26 cellular contexts compared by ENCODE assay signal in the genomic region with DNA sequence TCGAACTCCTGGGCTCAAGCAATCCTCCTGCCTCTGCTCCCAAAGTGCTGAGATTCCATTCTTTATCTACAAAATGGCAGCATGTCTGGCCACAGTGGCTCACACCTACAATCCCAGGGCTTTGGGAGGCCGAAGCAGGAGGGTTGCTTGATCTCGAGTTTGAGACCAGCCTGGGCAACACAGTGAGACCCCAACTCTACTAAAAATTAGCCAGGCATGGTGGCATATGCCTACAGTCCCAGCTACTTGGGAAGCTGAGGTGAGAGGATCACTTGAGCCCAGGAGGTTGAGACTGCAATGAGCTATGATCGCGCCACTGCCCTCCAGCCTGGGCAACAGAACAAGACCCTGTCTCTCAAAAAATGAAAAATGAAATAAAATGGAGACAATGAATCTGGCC. TPM values are rescaled to one million over a fixed set of nuclear protein-coding genes. Genes with fewer than 3 reads are reported as not detected.
DNase-seq lines count a peak whose midpoint lies in the region; ATAC-seq and TF ChIP-seq lines count a peak whose summit lies in the region.
"Had no signal": no experiment of that assay in that cellular context is flagged by ENCODE, and none has a peak within 500 bp of the region (broad histone marks: within the 10 kb centered on the region; RNA-seq: fewer than 3 reads in every experiment).

No MANE protein-coding gene starts in this region.

- no peak overlapping the region for H3K9ac ChIP-seq in mammary epithelial cell (ENCODE audit: insufficient read depth, low read length)

- H3K9me3 ChIP-seq in breast epithelium (no peaks in the 10 kb centered on the region), mammary epithelial cell (replicated peaks; ENCODE audit: insufficient read depth, low read length) (no peaks in the 10 kb centered on the region), sigmoid colon (no peaks in the 10 kb centered on the region)
- H3K9me3 ChIP-seq: MG63, spleen had no signal

- in situ Hi-C loops in mammary epithelial cell (cut with MboI; ENCODE audit: low sequenced_read_pairs in 2 of 2) = no loop called here

- TF ChIP-seq CTCF in breast epithelium (IDR thresholded peaks at IDR 0.05) = no peak
- TF ChIP-seq CTCF in mammary epithelial cell (conservative IDR thresholded peaks at IDR 0.05 in 1 of 2, IDR thresholded peaks at IDR 0.05 in 1 of 2; ENCODE audit: extremely low read depth in 1 of 2, insufficient read depth in 1 of 2, low read depth in 1 of 2, low read length in 2 of 2) = no peak
- TF ChIP-seq CTCF in sigmoid colon (IDR thresholded peaks at IDR 0.05) = no peak

- intact Hi-C loops in breast epithelium (cut with DNase I; ENCODE audit: low total_unique reads) = no loop called here
- intact Hi-C loops in mammary epithelial cell (cut with micrococcal nuclease) = loop anchor here (1.0 kb wide), 1 partner anchor 9 kb away; no protein-coding TSS in a partner anchor
- intact Hi-C loops in sigmoid colon (cut with DNase I) = no loop called here

- no peaks in the 10 kb centered on the region for H4K20me1 ChIP-seq in mammary epithelial cell (ENCODE audit: insufficient read depth, low read length)

- no peak for ATAC-seq in GM21825 (IDR thresholded peaks at IDR 0.05; ENCODE audit: unreplicated experiment)
- ATAC-seq: activated T-helper 17 cell treated with anti-CD3 and anti-CD28 coated beads, Interleukin-2, amount 50 U/mL, for 72 hours; naive thymus-derived CD8-positive, alpha-beta T cell; Panc1 had no signal

- CTCF ChIA-PET in mammary epithelial cell (lab: Charles Lee; ENCODE audit: low non-redundant PET) = no interaction called here

- no peak overlapping the region for H3K4me2 ChIP-seq in mammary epithelial cell (ENCODE audit: insufficient read depth, low read depth, low read length)

- TF ChIP-seq POLR2A in breast epithelium (IDR thresholded peaks at IDR 0.05) (no peak), sigmoid colon (IDR thresholded peaks at IDR 0.05) (no peak)

- no TSS peak for BruUV-seq in mammary epithelial cell (replicated peaks; lab: Mats Ljungman, UMichigan)

- H3K27me3 ChIP-seq in breast epithelium (no peaks in the 10 kb centered on the region), mammary epithelial cell (ENCODE audit: insufficient read depth, low read length) (no peaks in the 10 kb centered on the region), sigmoid colon (no peaks in the 10 kb centered on the region)
- H3K27me3 ChIP-seq: MG63, spleen had no signal

- H3K36me3 ChIP-seq in breast epithelium = no peaks in the 10 kb centered on the region
- H3K36me3 ChIP-seq in mammary epithelial cell (ENCODE audit: insufficient read depth, low read length) = peaks cover 3% of the 10 kb centered on the region
- peaks cover 0 to 11% (median 2%) of the 10 kb centered on the region in 4 donors for H3K36me3 ChIP-seq in sigmoid colon

- H3K4me3 ChIP-seq in breast epithelium = no peak overlapping the region
- H3K4me3 ChIP-seq in mammary epithelial cell (replicated peaks in 1 of 3; ENCODE audit: insufficient read depth in 1 of 3, low read depth in 2 of 3, low read length in 3 of 3) = no peak overlapping the region
- H3K4me3 ChIP-seq in sigmoid colon = no peak overlapping the region
- H3K4me3 ChIP-seq: MG63, spleen had no signal

- WGBS in mammary epithelial cell (ENCODE audit: low coverage, missing lambda C conversion rate) = 95% methylated on average over 5 of the region's 5 CpGs
- 94 to 96% methylated on average over 5 of the region's 5 CpGs for WGBS in sigmoid colon, 2 donors

- H3K4me1 ChIP-seq in breast epithelium = peaks cover 38 to 67% of the 10 kb centered on the region in 2 donors
- H3K4me1 ChIP-seq in mammary epithelial cell (ENCODE audit: insufficient read depth, low read length) = peaks cover 31% of the 10 kb centered on the region
- H3K4me1 ChIP-seq in sigmoid colon = peaks cover 0 to 79% (median 76%) of the 10 kb centered on the region in 4 donors

- H2AFZ ChIP-seq in mammary epithelial cell (ENCODE audit: low read depth, low read length) = no peak overlapping the region

- dilution Hi-C loops in mammary epithelial cell (cut with HindIII; ENCODE audit: low sequenced_read_pairs) = loop anchor here (5.0 kb wide), 1 partner anchor 49 kb away; no protein-coding TSS in a partner anchor

- peak overlapping the region; percentile 85 to 99 for H3K27ac ChIP-seq in breast epithelium
- H3K27ac ChIP-seq in mammary epithelial cell (ENCODE audit: insufficient read depth, low read depth, low read length) = no peak overlapping the region
- H3K27ac ChIP-seq in epithelial cell of prostate = peak overlapping the region; percentile 84
- peak overlapping the region; percentile 47 to 100 (median 74) for H3K27ac ChIP-seq in sigmoid colon

- no peak for TF ChIP-seq EP300 in sigmoid colon (IDR thresholded peaks at IDR 0.05)

- DNase-seq in breast epithelium (ENCODE audit: low spot score in 2 of 2) (no peak), mammary epithelial cell (no peak), epithelial cell of prostate (ENCODE audit: low read depth, low spot score) (no peak), sigmoid colon (no peak), germinal center (ENCODE audit: low spot score) (no peak), SIG-M5 treated with dmso at 0.1 percent for 504 hours (lab: John Stamatoyannopoulos, UW; ENCODE audit: unreplicated experiment) (no peak)
- DNase-seq in effector CD4-positive, alpha-beta T cell = no peak
- DNase-seq: activated CD4-positive, alpha-beta T cell treated with anti-CD3 and anti-CD28 coated beads, Interleukin-2, amount 50 U/mL, for 1 hour; AML-193; CD8-positive, alpha-beta memory T cell; dermis blood vessel endothelial cell; head of caudate nucleus; KG1; kidney; MG63; midbrain; naive thymus-derived CD8-positive, alpha-beta T cell; NCI-H2029; NCI-H69; SIG-M5; spleen; SW 1271; T-helper 9 cell had no signal

- peaks cover 86% of the 10 kb centered on the region for H3K79me2 ChIP-seq in mammary epithelial cell (ENCODE audit: insufficient read depth, low read length)

RNA-seq across cellular contexts. Expression of a gene that starts 6.1 kb away (rescaled TPM):
- 100 to 1,000 TPM in 1 of 3 donors, 10 to 100 TPM in 2; 82.4 to 117 (median 96.0) TPM for total RNA-seq in breast epithelium
- 10 to 100 TPM; 46.0 to 70.7 TPM for total RNA-seq in mammary epithelial cell
- 78.6 TPM for polyA plus RNA-seq in mammary epithelial cell
- 91.8 TPM for polyA minus RNA-seq in mammary epithelial cell
- total RNA-seq in sigmoid colon = 100 to 1,000 TPM in 1 of 4 donors, 10 to 100 TPM in 3; 84.9 to 167 (median 91.8) TPM
- 100 to 1,000 TPM in 2 of 3 donors, 10 to 100 TPM in 1; 94.2 to 139 (median 109) TPM for polyA plus RNA-seq in sigmoid colon

RNA-seq across cellular contexts. Expression of a gene that starts 24.7 kb away (rescaled TPM):
- total RNA-seq in breast epithelium = 1 to 10 TPM; 4.6 to 6.6 (median 6.3) TPM
- 10 to 100 TPM in 1 of 2 donors, 1 to 10 TPM in 1; 1.5 to 10.8 TPM for total RNA-seq in mammary epithelial cell
- 8.1 TPM for polyA plus RNA-seq in mammary epithelial cell
- 30.4 TPM for polyA minus RNA-seq in mammary epithelial cell
- 10 to 100 TPM in 1 of 4 donors, 1 to 10 TPM in 3; 4.4 to 10.0 (median 4.7) TPM for total RNA-seq in sigmoid colon
- 10 to 100 TPM in 1 of 3 donors, 1 to 10 TPM in 2; 4.8 to 12.2 (median 8.1) TPM for polyA plus RNA-seq in sigmoid colon

RNA-seq across cellular contexts. Expression of a gene that starts 37.0 kb away (rescaled TPM):
- under 1 TPM in 2 of 3 donors, not detected in 1; under 0.01 to 0.29 TPM for total RNA-seq in breast epithelium
- total RNA-seq in mammary epithelial cell = under 1 TPM; under 0.01 to 0.19 TPM
- 0.07 TPM for polyA plus RNA-seq in mammary epithelial cell
- not detected for polyA minus RNA-seq in mammary epithelial cell
- total RNA-seq in sigmoid colon = 10 to 100 TPM in 2 of 4 donors, 1 to 10 TPM in 2; 5.9 to 39.9 (median 19.0) TPM
- 1 to 10 TPM in 1 of 3 donors, not detected in 2; 1.1 TPM for polyA plus RNA-seq in sigmoid colon
- total RNA-seq: CD8-positive, alpha-beta memory T cell; spleen had no signal
- polyA plus RNA-seq: CD8-positive, alpha-beta memory T cell had no signal

Comparison
In these comparisons a context has a peak if more than half of its experiments do, and no peak if none do; other contexts are left out.
1. RNA of a gene that starts 37.0 kb away (total RNA-seq): 5.9 to 39.9 TPM in sigmoid colon; under 0.01 to 0.19 TPM in mammary epithelial cell and under 0.01 to 0.29 TPM in breast epithelium; every median in the first group is over 4 times any median in the second.